In the genomic region with DNA sequence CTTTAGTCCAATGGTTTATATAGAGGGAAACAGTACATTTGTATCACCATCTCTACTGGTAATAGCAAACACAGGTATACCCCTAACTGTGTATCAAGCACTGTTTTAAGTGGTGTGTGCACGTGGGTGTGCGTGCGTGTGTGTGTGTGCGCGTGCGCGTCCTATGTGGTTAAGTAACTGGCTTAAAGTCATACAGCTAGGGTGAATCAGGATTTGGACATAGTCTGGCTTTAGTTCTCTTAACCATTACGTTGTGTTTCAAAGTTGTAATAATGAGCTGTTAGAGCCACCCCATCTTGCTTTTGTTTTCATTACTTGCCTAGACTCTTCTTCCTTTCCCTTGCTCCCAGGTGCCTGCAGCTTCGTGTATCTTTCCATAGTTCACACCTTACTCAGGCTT, we compare ENCODE assay signal across 8 cellular contexts. TPM values are rescaled to one million over a fixed set of nuclear protein-coding genes. Genes with fewer than 3 reads are reported as not detected.
A peak's percentile ranks its signal among the peaks of the same experiment; 100 is the strongest.
DNase-seq lines count a peak whose midpoint lies in the region; ATAC-seq and TF ChIP-seq lines count a peak whose summit lies in the region.

No MANE protein-coding gene starts in this region.

- CTCF ChIA-PET in OCI-LY7 (lab: Charles Lee; ENCODE audit: unreplicated experiment) (no interaction called here), mammary epithelial cell (lab: Charles Lee; ENCODE audit: low non-redundant PET) (no interaction called here)

- H3K36me3 ChIP-seq in OCI-LY7 (ENCODE audit: insufficient read depth, low read length) (0 out of 2 replicates have a peak, but pooled peaks cover 3% of the 10 kb centered on the region), mammary epithelial cell (ENCODE audit: insufficient read depth, low read length) (no peaks in the 10 kb centered on the region), neuron (ENCODE audit: insufficient read depth, low read length) (no peaks in the 10 kb centered on the region)

- no peak overlapping the region for H2AFZ ChIP-seq in OCI-LY7 (ENCODE audit: low read length)
- peak overlapping the region; percentile 56 for H2AFZ ChIP-seq in mammary epithelial cell (ENCODE audit: low read depth, low read length)
- H2AFZ ChIP-seq in neuron (ENCODE audit: low read depth, low read length) = no peak overlapping the region

- POLR2A ChIA-PET in OCI-LY7 (lab: Charles Lee) = interaction anchor here (0.5 to 1.9 kb wide), 3 partner anchors 10 to 84 kb away, joined by 3 to 5 read pairs (median 3); no protein-coding TSS in a partner anchor

- H3K27ac ChIP-seq in OCI-LY7 (ENCODE audit: low read depth, low read length, poor library complexity, severe bottlenecking) (no peak overlapping the region), mammary epithelial cell (ENCODE audit: insufficient read depth, low read depth, low read length) (peak overlapping the region; percentile 88)

- WGBS in mammary epithelial cell (ENCODE audit: low coverage, missing lambda C conversion rate) = 30% methylated on average over 9 of the region's 9 CpGs

- H3K27me3 ChIP-seq in mammary epithelial cell (ENCODE audit: insufficient read depth, low read length) = no peaks in the 10 kb centered on the region
- no peaks in the 10 kb centered on the region for H3K27me3 ChIP-seq in neuron (ENCODE audit: insufficient read depth, low read length)

- H3K9me2 ChIP-seq in OCI-LY7 (ENCODE audit: insufficient read depth, low read length) = no peaks in the 10 kb centered on the region

- H3K4me3 ChIP-seq in GM08714 (ENCODE audit: low read length) (peak overlapping the region; percentile 10; the same call in 1 of the 2 replicates), OCI-LY7 (ENCODE audit: low read depth, low read length, poor library complexity, severe bottlenecking) (no peak overlapping the region), mammary epithelial cell (replicated peaks in 1 of 3; ENCODE audit: insufficient read depth in 1 of 3, low read depth in 2 of 3, low read length in 3 of 3) (peak overlapping the region; percentile 22 to 94 (median 89)), neuron (ENCODE audit: low read length) (peak overlapping the region; percentile 3)

- intact Hi-C loops in OCI-LY7 (cut with micrococcal nuclease; ENCODE audit: unreplicated experiment) = no loop called here
- intact Hi-C loops in mammary epithelial cell (cut with micrococcal nuclease) = no loop called here

- BruUV-seq in OCI-LY7 (replicated peaks; lab: Mats Ljungman, UMichigan) (no TSS peak), mammary epithelial cell (replicated peaks; lab: Mats Ljungman, UMichigan) (no TSS peak)

- peak overlapping the region; percentile 57 for H3K9ac ChIP-seq in mammary epithelial cell (ENCODE audit: insufficient read depth, low read length)

- H3K9me3 ChIP-seq in OCI-LY7 (ENCODE audit: low read length) = no peaks in the 10 kb centered on the region
- H3K9me3 ChIP-seq in mammary epithelial cell (replicated peaks; ENCODE audit: insufficient read depth, low read length) = no peaks in the 10 kb centered on the region
- H3K9me3 ChIP-seq in neuron (ENCODE audit: low read length) = no peaks in the 10 kb centered on the region

- no peak for DNase-seq in OCI-LY7 (ENCODE audit: low spot score)
- peak; percentile 72 for DNase-seq in mammary epithelial cell
- DNase-seq in pons (ENCODE audit: low spot score) = no peak

- TF ChIP-seq CTCF in OCI-LY7 (conservative IDR thresholded peaks at IDR 0.05; ENCODE audit: low read length) = no peak
- TF ChIP-seq CTCF in mammary epithelial cell (conservative IDR thresholded peaks at IDR 0.05 in 1 of 2, IDR thresholded peaks at IDR 0.05 in 1 of 2; ENCODE audit: extremely low read depth in 1 of 2, insufficient read depth in 1 of 2, low read depth in 1 of 2, low read length in 2 of 2) = no peak

- H3K4me2 ChIP-seq in OCI-LY7 (ENCODE audit: low read length) = peak overlapping the region; percentile 95
- H3K4me2 ChIP-seq in mammary epithelial cell (ENCODE audit: insufficient read depth, low read depth, low read length) = peak overlapping the region; percentile 87

- in situ Hi-C loops in mammary epithelial cell (cut with MboI; ENCODE audit: low sequenced_read_pairs in 2 of 2) = loop anchor here in 1 of 2 donors (10.0 to 25.0 kb wide), 2 partner anchors 88 to 215 kb away; no protein-coding TSS in a partner anchor

- H4K20me1 ChIP-seq in OCI-LY7 (ENCODE audit: insufficient read depth, low read length) (0 out of 2 replicates have a peak, but pooled peaks cover 9% of the 10 kb centered on the region), mammary epithelial cell (ENCODE audit: insufficient read depth, low read length) (no peaks in the 10 kb centered on the region)

- no peak for ATAC-seq in GM18909 (IDR thresholded peaks at IDR 0.05; ENCODE audit: poor library complexity, unreplicated experiment)
- ATAC-seq in HG02885 (IDR thresholded peaks at IDR 0.05; ENCODE audit: poor library complexity, unreplicated experiment) = no peak
- no peak for ATAC-seq in GM18858 (IDR thresholded peaks at IDR 0.05; ENCODE audit: unreplicated experiment)

- dilution Hi-C loops in mammary epithelial cell (cut with HindIII; ENCODE audit: low sequenced_read_pairs) = no loop called here

- H3K4me1 ChIP-seq in OCI-LY7 (ENCODE audit: insufficient read depth, low read length, poor library complexity, severe bottlenecking) (peaks cover 26% of the 10 kb centered on the region), mammary epithelial cell (ENCODE audit: insufficient read depth, low read length) (peaks cover 18% of the 10 kb centered on the region), neuron (ENCODE audit: insufficient read depth, low read length) (peaks cover 18% of the 10 kb centered on the region)

- H3K79me2 ChIP-seq in OCI-LY7 (ENCODE audit: insufficient read depth, low read depth, low read length) (peaks cover 94% of the 10 kb centered on the region), mammary epithelial cell (ENCODE audit: insufficient read depth, low read length) (peaks cover 98% of the 10 kb centered on the region)

RNA-seq across cellular contexts. Expression of gene HADHB, which starts 2.1 kb away (rescaled TPM):
- 35.5 and 46.7 TPM in 2 replicates for total RNA-seq in OCI-LY7 (2014; rRNA removed; shearing (Covaris generic))
- total RNA-seq in OCI-LY7 (2022) (55.7 and 58.1 TPM in 2 replicates), mammary epithelial cell (100 to 1,000 TPM; 126 to 144 TPM)
- 113 TPM for polyA plus RNA-seq in mammary epithelial cell
- polyA minus RNA-seq in mammary epithelial cell = 79.3 TPM

RNA-seq across cellular contexts. Expression of gene HADHA, which starts 2.4 kb away (rescaled TPM):
- 126 and 131 TPM in 2 replicates for total RNA-seq in OCI-LY7 (2014; rRNA removed; shearing (Covaris generic))
- 150 and 157 TPM in 2 replicates for total RNA-seq in OCI-LY7 (2022)
- 100 to 1,000 TPM; 155 to 174 TPM for total RNA-seq in mammary epithelial cell
- polyA plus RNA-seq in mammary epithelial cell = 124 TPM
- 285 TPM for polyA minus RNA-seq in mammary epithelial cell
